1 cellular context compared by ENCODE assay signal in the genomic region with DNA sequence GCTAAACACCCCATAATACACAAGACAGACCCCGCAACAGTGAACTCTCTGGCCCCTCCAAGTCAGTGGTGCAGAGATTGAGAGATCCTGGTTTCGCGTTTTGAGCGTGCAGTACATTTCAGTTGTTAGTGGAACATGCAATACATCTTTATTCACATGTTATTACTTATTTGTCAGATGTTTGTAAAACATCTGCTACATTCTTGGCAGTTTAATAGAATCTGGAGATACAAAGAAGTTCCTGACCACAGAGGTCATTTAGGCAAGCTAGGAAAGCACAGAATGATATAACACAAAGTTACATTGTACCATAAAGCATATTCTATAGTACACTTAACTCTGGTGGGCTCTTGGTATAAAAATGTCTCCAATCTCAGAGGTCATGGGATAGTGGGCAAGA.
TF ChIP-seq lines count a peak whose summit lies in the region.

No MANE protein-coding gene starts in this region.

TF ChIP-seq in IMR-90, 13 proteins besides CTCF, POLR2A, EP300 and RAD21 (continued from another document):
- TF ChIP-seq, protein P1, sequence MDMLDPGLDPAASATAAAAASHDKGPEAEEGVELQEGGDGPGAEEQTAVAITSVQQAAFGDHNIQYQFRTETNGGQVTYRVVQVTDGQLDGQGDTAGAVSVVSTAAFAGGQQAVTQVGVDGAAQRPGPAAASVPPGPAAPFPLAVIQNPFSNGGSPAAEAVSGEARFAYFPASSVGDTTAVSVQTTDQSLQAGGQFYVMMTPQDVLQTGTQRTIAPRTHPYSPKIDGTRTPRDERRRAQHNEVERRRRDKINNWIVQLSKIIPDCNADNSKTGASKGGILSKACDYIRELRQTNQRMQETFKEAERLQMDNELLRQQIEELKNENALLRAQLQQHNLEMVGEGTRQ (IDR thresholded peaks at IDR 0.05; ENCODE audit: low read depth, low read length), result no peak
- TF ChIP-seq ELK1 (IDR thresholded peaks at IDR 0.05; ENCODE audit: borderline replicate concordance, low read depth, low read length), result no peak
- no peak for TF ChIP-seq FOS (IDR thresholded peaks at IDR 0.05; ENCODE audit: low read depth, low read length)
- TF ChIP-seq MXI1 (IDR thresholded peaks at IDR 0.05; ENCODE audit: borderline replicate concordance, low read depth, low read length), result no peak
- TF ChIP-seq MAZ (IDR thresholded peaks at IDR 0.05; ENCODE audit: borderline replicate concordance, low read depth, low read length), result no peak
TF ChIP-seq in IMR-90: peak in this region for 0.
